In the genomic region with DNA sequence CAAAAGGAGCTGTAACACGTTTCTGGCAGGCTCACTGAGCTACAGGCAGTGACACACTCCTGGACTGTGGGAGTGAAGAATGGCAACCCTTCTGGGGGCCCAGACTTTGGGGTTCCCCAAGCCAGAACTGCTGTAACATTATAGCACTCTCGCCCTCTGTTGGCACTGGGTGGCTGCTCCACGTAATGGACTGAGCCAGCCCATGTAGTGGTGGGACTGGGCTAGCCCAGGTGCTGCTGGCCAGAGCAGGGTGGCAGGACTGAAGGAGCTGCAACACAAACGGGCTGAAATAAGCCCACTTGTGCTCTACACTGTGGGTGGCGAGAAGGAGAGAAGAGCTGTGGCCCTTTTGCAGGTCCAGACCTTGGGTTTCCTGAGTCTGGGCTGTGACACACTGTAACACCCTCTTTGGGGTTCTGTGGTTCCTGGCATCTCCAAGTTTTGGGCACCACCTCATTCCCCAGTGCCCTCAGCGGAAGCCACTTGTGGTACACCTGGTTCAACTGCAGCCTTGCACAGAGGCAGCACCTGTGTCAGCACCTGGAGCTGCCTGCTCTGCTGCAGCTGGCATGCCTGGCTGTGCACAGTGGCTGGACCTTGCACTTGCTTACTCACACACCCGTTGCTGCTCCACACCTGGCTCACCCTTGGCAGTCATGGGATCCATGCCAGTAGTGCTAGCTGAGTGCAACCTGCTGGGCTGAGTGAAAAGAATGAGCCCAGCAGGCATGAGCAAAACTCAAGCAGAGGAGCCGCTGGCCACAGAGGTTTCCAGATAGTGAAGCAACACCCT, we compare ENCODE assay signal across 11 cellular contexts.
A peak's percentile ranks its signal among the peaks of the same experiment; 100 is the strongest.
DNase-seq lines count a peak whose midpoint lies in the region; ATAC-seq and FAIRE-seq lines count a peak whose summit lies in the region.
"Had no signal": no experiment of that assay in that cellular context is flagged by ENCODE, and none has a peak within 500 bp of the region (broad histone marks: within the 10 kb centered on the region; RNA-seq: fewer than 3 reads in every experiment).

No MANE protein-coding gene starts in this region.

- DNase-seq in NCI-H748 (lab: John Stamatoyannopoulos, UW; ENCODE audit: unreplicated experiment) (peak; percentile 22), NCI-H748 treated with DMSO at 0.1 percent for 48 hours (lab: John Stamatoyannopoulos, UW) (no peak), SHP77 (lab: John Stamatoyannopoulos, UW) (peak; percentile 35 to 76), left colon (peak; percentile 90 to 94), urothelium cell line (ENCODE audit: low spot score) (no peak), globus pallidus (ENCODE audit: low spot score) (no peak)
- no peak for DNase-seq in central memory CD4-positive, alpha-beta T cell
- DNase-seq: T-helper 1 cell had no signal

- intact Hi-C loops in left colon (cut with DNase I, micrococcal nuclease) = no loop called here

- peak; percentile 65 for FAIRE-seq in urothelium cell line (lab: Jason Lieb, UNC)
- FAIRE-seq: A549, colon had no signal

- ATAC-seq in left colon (peak; percentile 100), GM21390 (IDR thresholded peaks at IDR 0.05; ENCODE audit: unreplicated experiment) (no peak)
- ATAC-seq: A549 had no signal

Comparison
In these comparisons a context has a peak if more than half of its experiments do, and no peak if none do; other contexts are left out.
1. DNase-seq: peak in NCI-H748 (single experiment), SHP77 (2 of 2) and left colon (2 of 2); none in NCI-H748 treated with DMSO at 0.1 percent for 48 hours (single experiment), urothelium cell line (single experiment), central memory CD4-positive, alpha-beta T cell (single experiment) and globus pallidus (single experiment).